17 cellular contexts compared by ENCODE assay signal in genomic region chr12:26800858-26801257, GRCh38. TPM values are rescaled to one million over a fixed set of nuclear protein-coding genes. Genes with fewer than 3 reads are reported as not detected.
DNase-seq lines count a peak whose midpoint lies in the region; ATAC-seq and TF ChIP-seq lines count a peak whose summit lies in the region.
"Had no signal": no experiment of that assay in that cellular context is flagged by ENCODE, and none has a peak within 500 bp of the region (broad histone marks: within the 10 kb centered on the region; RNA-seq: fewer than 3 reads in every experiment).

No MANE protein-coding gene starts in this region.

- no peak for TF ChIP-seq CTCF in DND-41 (IDR thresholded peaks at IDR 0.05; ENCODE audit: borderline replicate concordance, extremely low read depth, low read length, poor library complexity, severe bottlenecking)
- TF ChIP-seq CTCF in OCI-LY1 (IDR thresholded peaks at IDR 0.05; ENCODE audit: low read length): no peak
- TF ChIP-seq CTCF in psoas muscle (IDR thresholded peaks at IDR 0.05): no peak

- peaks cover 20% of the 10 kb centered on the region for H3K36me3 Mint-ChIP-seq in dendritic cell treated with granulocyte-macrophage colony-stimulating factor and Interleukin-4, amounts not matched to agents 40 ng/mL and 50 ng/mL, for 4 days (ENCODE audit: low read depth)

- H3K4me1 Mint-ChIP-seq in dendritic cell treated with granulocyte-macrophage colony-stimulating factor and Interleukin-4, amounts not matched to agents 40 ng/mL and 50 ng/mL, for 4 days (ENCODE audit: low read depth): peaks cover 54% of the 10 kb centered on the region

- H3K9ac ChIP-seq in DND-41 (ENCODE audit: low read depth, low read length) (no peak overlapping the region), OCI-LY1 (ENCODE audit: low read length) (no peak overlapping the region)

- H3K4me3 Mint-ChIP-seq in dendritic cell treated with granulocyte-macrophage colony-stimulating factor and Interleukin-4, amounts not matched to agents 40 ng/mL and 50 ng/mL, for 4 days: no peak overlapping the region
- H3K4me3 Mint-ChIP-seq: CD8-positive, alpha-beta T cell; HFFc6 had no signal

- H3K9me3 Mint-ChIP-seq in dendritic cell treated with granulocyte-macrophage colony-stimulating factor and Interleukin-4, amounts not matched to agents 40 ng/mL and 50 ng/mL, for 4 days: no peaks in the 10 kb centered on the region
- H3K9me3 Mint-ChIP-seq: CD8-positive, alpha-beta T cell; HFFc6; IgD-negative memory B cell had no signal

- intact Hi-C loops in dendritic cell treated with granulocyte-macrophage colony-stimulating factor and Interleukin-4, amounts not matched to agents 40 ng/mL and 50 ng/mL, for 4 days (cut with micrococcal nuclease): no loop called here
- intact Hi-C loops in psoas muscle (cut with DNase I): no loop called here

- no peaks in the 10 kb centered on the region for H3K9me2 ChIP-seq in OCI-LY1 (ENCODE audit: low read depth, low read length)

- H3K79me2 ChIP-seq in DND-41 (ENCODE audit: insufficient read depth, low read length) (peaks cover 62% of the 10 kb centered on the region), OCI-LY1 (ENCODE audit: insufficient read depth, low read length) (peaks cover 43% of the 10 kb centered on the region)

- DNase-seq in DND-41 (no peak), psoas muscle (no peak), germinal center (ENCODE audit: low spot score) (no peak)
- DNase-seq: BE2C; CD8-positive, alpha-beta T cell; COR-L47; DMS153; DMS79 treated with DMSO at 0.1 percent for 48 hours; GDM1; HCEC 1CT; HFFc6 had no signal

- ATAC-seq in DND-41 (ENCODE audit: insufficient read depth, low read depth) (no peak), psoas muscle (peak in 3 of 4 donors; percentile 35 to 65 (median 40)), GM18873 (IDR thresholded peaks at IDR 0.05; ENCODE audit: low FRiP score, unreplicated experiment) (no peak), HG02571 (IDR thresholded peaks at IDR 0.05; ENCODE audit: unreplicated experiment) (no peak)
- ATAC-seq: CD8-positive, alpha-beta T cell had no signal

- H3K4me1 ChIP-seq in DND-41 (ENCODE audit: insufficient read depth, low read length) (peaks cover 57% of the 10 kb centered on the region), OCI-LY1 (ENCODE audit: insufficient read depth, low read length, severe bottlenecking) (peaks cover 57% of the 10 kb centered on the region), psoas muscle (peaks cover 9% of the 10 kb centered on the region)
- H3K4me1 ChIP-seq: BE2C had no signal

- peak overlapping the region; percentile 46 for H3K27ac Mint-ChIP-seq in dendritic cell treated with granulocyte-macrophage colony-stimulating factor and Interleukin-4, amounts not matched to agents 40 ng/mL and 50 ng/mL, for 4 days
- H3K27ac Mint-ChIP-seq: CD8-positive, alpha-beta T cell; HFFc6; IgD-negative memory B cell had no signal

- H3K27me3 Mint-ChIP-seq in dendritic cell treated with granulocyte-macrophage colony-stimulating factor and Interleukin-4, amounts not matched to agents 40 ng/mL and 50 ng/mL, for 4 days: no peaks in the 10 kb centered on the region
- H3K27me3 Mint-ChIP-seq: IgD-negative memory B cell had no signal

- H3K9me3 ChIP-seq in DND-41 (ENCODE audit: insufficient read depth, low read length, severe bottlenecking) (no peaks in the 10 kb centered on the region), OCI-LY1 (ENCODE audit: low read length) (no peaks in the 10 kb centered on the region), psoas muscle (no peaks in the 10 kb centered on the region)
- H3K9me3 ChIP-seq: BE2C had no signal

- no peaks in the 10 kb centered on the region; the same call in 1 of the 2 replicates for H3F3A ChIP-seq in OCI-LY1 (ENCODE audit: insufficient read depth, low read length)

- H3K36me3 ChIP-seq in DND-41 (ENCODE audit: insufficient read depth, low read length) (peaks cover 4% of the 10 kb centered on the region; the same call in 1 of the 2 replicates), OCI-LY1 (ENCODE audit: insufficient read depth, low read length) (peaks cover 7% of the 10 kb centered on the region; the same call in 1 of the 2 replicates), psoas muscle (ENCODE audit: insufficient read depth in 1 of 2, low read depth in 1 of 2) (no peaks in the 10 kb centered on the region)
- H3K36me3 ChIP-seq: BE2C had no signal

- 83 to 91% (median 89%) methylated on average over 7 of the region's 7 CpGs for WGBS in psoas muscle, 3 donors

- no peaks in the 10 kb centered on the region for H4K20me1 ChIP-seq in DND-41 (ENCODE audit: insufficient read depth, low read length)
- no peaks in the 10 kb centered on the region for H4K20me1 ChIP-seq in OCI-LY1 (ENCODE audit: insufficient read depth, low read length)

- H3K4me2 ChIP-seq in DND-41 (ENCODE audit: insufficient read depth, low read length) (no peak overlapping the region), OCI-LY1 (ENCODE audit: low read length) (no peak overlapping the region)

- H2AFZ ChIP-seq in DND-41 (ENCODE audit: low read depth, low read length) (no peak overlapping the region), OCI-LY1 (ENCODE audit: low read length) (no peak overlapping the region)

- H3K27me3 ChIP-seq in DND-41 (ENCODE audit: insufficient read depth, low read length, poor library complexity): no peaks in the 10 kb centered on the region
- no peaks in the 10 kb centered on the region for H3K27me3 ChIP-seq in OCI-LY1 (ENCODE audit: insufficient read depth, low read length)
- no peaks in the 10 kb centered on the region for H3K27me3 ChIP-seq in psoas muscle (ENCODE audit: insufficient read depth in 3 of 3, low read length in 2 of 3)
- H3K27me3 ChIP-seq: BE2C had no signal

- H3K27ac ChIP-seq in DND-41 (ENCODE audit: low read length) (peak overlapping the region; percentile 26; the same call in 1 of the 2 replicates), OCI-LY1 (ENCODE audit: low read depth, low read length, poor library complexity, severe bottlenecking) (peak overlapping the region; percentile 89), psoas muscle (no peak overlapping the region)
- H3K27ac ChIP-seq: C4-2B had no signal

- H3K4me3 ChIP-seq in DND-41 (ENCODE audit: low read depth in 1 of 2, low read length in 2 of 2): no peak overlapping the region
- H3K4me3 ChIP-seq in OCI-LY1 (ENCODE audit: low read depth, low read length, poor library complexity, severe bottlenecking): no peak overlapping the region
- H3K4me3 ChIP-seq in psoas muscle: no peak overlapping the region

RNA-seq across cellular contexts. Expression of gene ITPR2, which starts 32.1 kb away (rescaled TPM):
- 10 to 100 TPM in 1 of 4 donors, 1 to 10 TPM in 3; 6.1 to 10.3 (median 8.4) TPM for total RNA-seq in psoas muscle
- 1 to 10 TPM in 2 of 3 donors, under 1 TPM in 1; 0.86 to 2.2 (median 1.2) TPM for polyA plus RNA-seq in psoas muscle

Comparison
In these comparisons a context has a peak if more than half of its experiments do, and no peak if none do; other contexts are left out.
1. ATAC-seq: peak in psoas muscle (3 of 4); none in DND-41 (single experiment), GM18873 (single experiment) and HG02571 (single experiment).